In genomic region chr9:14097666-14098065, GRCh38 we compare ENCODE assay signal across 20 cellular contexts.
DNase-seq lines count a peak whose midpoint lies in the region; ATAC-seq, FAIRE-seq and TF ChIP-seq lines count a peak whose summit lies in the region.
"Had no signal": no experiment of that assay in that cellular context is flagged by ENCODE, and none has a peak within 500 bp of the region (broad histone marks: within the 10 kb centered on the region; RNA-seq: fewer than 3 reads in every experiment).

No MANE protein-coding gene starts in this region.

- intact Hi-C loops in heart left ventricle (cut with DNase I): loop anchor here (2.0 to 10.0 kb wide), 14 partner anchors 65 to 653 kb away; no protein-coding TSS in a partner anchor
- intact Hi-C loops in left ventricle myocardium superior (cut with micrococcal nuclease): loop anchor here (10.0 kb wide), 1 partner anchor 73 kb away; no protein-coding TSS in a partner anchor
- intact Hi-C loops in pancreas (cut with DNase I): no loop called here

- TF ChIP-seq CTCF in heart left ventricle (IDR thresholded peaks at IDR 0.05): no peak
- no peak for TF ChIP-seq CTCF in coronary artery (IDR thresholded peaks at IDR 0.05)
- no peak for TF ChIP-seq CTCF in pancreas (IDR thresholded peaks at IDR 0.05)
- no peak for TF ChIP-seq CTCF in type B pancreatic cell (conservative IDR thresholded peaks at IDR 0.05)

- no peaks in the 10 kb centered on the region for H3K9me3 Mint-ChIP-seq in type B pancreatic cell
- H3K9me3 Mint-ChIP-seq: CD8-positive, alpha-beta T cell had no signal

- H3K9me3 ChIP-seq in heart left ventricle (no peaks in the 10 kb centered on the region), pancreas (no peaks in the 10 kb centered on the region)
- H3K9me3 ChIP-seq: colonic mucosa, ovary, testis had no signal

- H3K27me3 ChIP-seq in heart left ventricle: no peaks in the 10 kb centered on the region
- no peaks in the 10 kb centered on the region for H3K27me3 ChIP-seq in pancreas
- H3K27me3 ChIP-seq: colonic mucosa, ovary, testis had no signal

- peak; percentile 17 for FAIRE-seq in pancreas (lab: Jason Lieb, UNC)
- FAIRE-seq: kidney had no signal

- peaks cover 0 to 8% (median 0%) of the 10 kb centered on the region in 9 donors for H3K36me3 ChIP-seq in heart left ventricle
- H3K36me3 ChIP-seq in pancreas: no peaks in the 10 kb centered on the region
- H3K36me3 ChIP-seq: colonic mucosa, ovary had no signal

- peaks cover 0 to 78% (median 52%) of the 10 kb centered on the region in 12 donors for H3K4me1 ChIP-seq in heart left ventricle
- H3K4me1 ChIP-seq in pancreas: peaks cover 3 to 51% (median 33%) of the 10 kb centered on the region in 3 donors
- H3K4me1 ChIP-seq: colonic mucosa, testis had no signal

- no peaks in the 10 kb centered on the region for H3K27me3 Mint-ChIP-seq in type B pancreatic cell

- peak overlapping the region in 2 of 12 donors; percentile 30 to 48 for H3K4me3 ChIP-seq in heart left ventricle
- peak overlapping the region; percentile 39 for H3K4me3 ChIP-seq in coronary artery
- H3K4me3 ChIP-seq in pancreas: peak overlapping the region in 1 of 4 donors; percentile 19
- H3K4me3 ChIP-seq: colonic mucosa, ovary, testis had no signal

- 50 to 64% (median 55%) methylated on average over 1 of the region's 1 CpG for WGBS in heart left ventricle, 4 donors
- 32% methylated on average over 1 of the region's 1 CpG for WGBS in pancreas, 2 donors

- DNase-seq in heart left ventricle: no peak
- DNase-seq in left ventricle myocardium superior: no peak
- no peak for DNase-seq in coronary artery (ENCODE audit: low spot score)
- DNase-seq in pancreas: no peak
- DNase-seq in type B pancreatic cell (ENCODE audit: extremely low spot score, unreplicated experiment): no peak
- DNase-seq in dedifferentiated amniotic fluid mesenchymal stem cell (ENCODE audit: extremely low spot score): no peak
- DNase-seq: activated CD8-positive, alpha-beta memory T cell treated with anti-CD3 and anti-CD28 coated beads for 24 hours; amygdala; CD8-positive, alpha-beta T cell; colonic mucosa; erythroblast; kidney; MM.1S; NCI-H526; ovary; T-helper 1 cell; testis had no signal

- peak overlapping the region; percentile 43 to 90 (median 82) for H3K27ac ChIP-seq in heart left ventricle
- H3K27ac ChIP-seq in coronary artery: peak overlapping the region in 1 of 2 donors; percentile 80
- peak overlapping the region in 2 of 4 donors; percentile 90 for H3K27ac ChIP-seq in pancreas
- H3K27ac ChIP-seq: colonic mucosa had no signal

- peak overlapping the region; percentile 31 for H3K27ac Mint-ChIP-seq in type B pancreatic cell
- H3K27ac Mint-ChIP-seq: CD8-positive, alpha-beta T cell had no signal

- no peak for TF ChIP-seq POLR2A in heart left ventricle (IDR thresholded peaks at IDR 0.05)

- no peak for ATAC-seq in heart left ventricle
- ATAC-seq in left ventricle myocardium superior: no peak
- ATAC-seq in pancreas: no peak
- ATAC-seq in HG02798 (IDR thresholded peaks at IDR 0.05; ENCODE audit: poor library complexity, unreplicated experiment): no peak
- no peak for ATAC-seq in GM19328 (IDR thresholded peaks at IDR 0.05; ENCODE audit: unreplicated experiment)
- ATAC-seq: CD8-positive, alpha-beta T cell; Panc1 had no signal

- peak overlapping the region; percentile 37 for H3K4me3 Mint-ChIP-seq in type B pancreatic cell
- H3K4me3 Mint-ChIP-seq: CD8-positive, alpha-beta T cell had no signal

- peaks cover 43% of the 10 kb centered on the region for H3K4me1 Mint-ChIP-seq in type B pancreatic cell (ENCODE audit: unreplicated experiment)

- peaks cover 24% of the 10 kb centered on the region for H3K36me3 Mint-ChIP-seq in type B pancreatic cell
- H3K36me3 Mint-ChIP-seq: CD8-positive, alpha-beta T cell had no signal

Comparison
In these comparisons a context has a peak if more than half of its experiments do, and no peak if none do; other contexts are left out.
1. intact Hi-C loops: an anchor here in heart left ventricle (2.0 to 10.0 kb wide) and left ventricle myocardium superior (10.0 kb wide); none called in pancreas.